ENCODE assay signal across 23 cellular contexts in genomic region chr17:72760368-72760767, GRCh38.
DNase-seq lines count a peak whose midpoint lies in the region; ATAC-seq, FAIRE-seq and TF ChIP-seq lines count a peak whose summit lies in the region.
"Had no signal": no experiment of that assay in that cellular context is flagged by ENCODE, and none has a peak within 500 bp of the region (broad histone marks: within the 10 kb centered on the region; RNA-seq: fewer than 3 reads in every experiment).

No MANE protein-coding gene starts in this region.

- in situ Hi-C loops in K562 (cut with MboI), result no loop called here

- peak; percentile 75 for ATAC-seq in K562
- ATAC-seq in Right ventricle myocardium superior (ENCODE audit: poor library complexity), result no peak
- ATAC-seq: CD8-positive, alpha-beta T cell; GM12878; GM23338; HCT116 had no signal

- no peaks in the 10 kb centered on the region for H3K9me1 ChIP-seq in K562 (ENCODE audit: control insufficient read depth, insufficient read depth, low read length)

- FAIRE-seq in K562 (lab: Jason Lieb, UNC), result peak; percentile 32
- FAIRE-seq: A204.1, GM12878, GM19239 had no signal

- H3K9me3 ChIP-seq in K562 (replicated peaks; ENCODE audit: control insufficient read depth, insufficient read depth, low read depth, low read length), result no peaks in the 10 kb centered on the region
- H3K9me3 ChIP-seq in osteoblast (ENCODE audit: low read depth, low read length), result no peaks in the 10 kb centered on the region
- H3K9me3 ChIP-seq in tibial nerve, result peaks cover 0 to 5% (median 0%) of the 10 kb centered on the region in 4 donors

- TF ChIP-seq RAD21 in K562 (CRISPR knock-in tag; conservative IDR thresholded peaks at IDR 0.05 in 1 of 2, IDR thresholded peaks at IDR 0.05 in 1 of 2), result no peak

- no peak overlapping the region; the same call in 1 of the 2 replicates for H3K4me2 ChIP-seq in K562 (ENCODE audit: insufficient read depth, low read length)
- H3K4me2 ChIP-seq in osteoblast (ENCODE audit: insufficient read depth, low read length), result no peak overlapping the region
- H3K4me2 ChIP-seq: BLaER1, GM23338 had no signal

- H3K4me1 ChIP-seq in K562 (replicated peaks in 1 of 2; ENCODE audit: control insufficient read depth in 2 of 2, insufficient read depth in 2 of 2, low read length in 2 of 2) (peaks cover 8 to 21% of the 10 kb centered on the region in 2 experiments), osteoblast (ENCODE audit: insufficient read depth, low read length) (peaks cover 7% of the 10 kb centered on the region), tibial nerve (no peaks in the 10 kb centered on the region)
- H3K4me1 ChIP-seq: BLaER1, Caco-2 had no signal

- BruUV-seq in K562 (replicated peaks; lab: Mats Ljungman, UMichigan), result no TSS peak

- POLR2A ChIA-PET in K562 (lab: Yijun Ruan, JAX), result interaction anchor here (0.8 kb wide), 1 partner anchor 553 kb away, joined by 3 read pairs; no protein-coding TSS in a partner anchor

- H4K20me1 ChIP-seq in K562 (replicated peaks; ENCODE audit: control insufficient read depth, insufficient read depth, low read length) (no peaks in the 10 kb centered on the region), osteoblast (ENCODE audit: insufficient read depth, low read length) (no peaks in the 10 kb centered on the region)
- H4K20me1 ChIP-seq: BLaER1 had no signal

- WGBS in K562 (ENCODE audit: insufficient coverage, low coverage, missing lambda C conversion rate), result 34% methylated on average over 6 of the region's 6 CpGs
- 89 to 92% methylated on average over 6 of the region's 6 CpGs for WGBS in tibial nerve, 2 donors

- no peaks in the 10 kb centered on the region for H3K27me3 ChIP-seq in K562 (ENCODE audit: control insufficient read depth in 2 of 2, insufficient read depth in 2 of 2, low read length in 2 of 2)
- H3K27me3 ChIP-seq in osteoblast (ENCODE audit: insufficient read depth, low read length), result no peaks in the 10 kb centered on the region
- no peaks in the 10 kb centered on the region for H3K27me3 ChIP-seq in tibial nerve
- H3K27me3 ChIP-seq: BLaER1 had no signal

- no peak overlapping the region for H3K4me3 ChIP-seq in K562
- no peak overlapping the region for H3K4me3 ChIP-seq in osteoblast (ENCODE audit: insufficient read depth, low read length)
- no peak overlapping the region for H3K4me3 ChIP-seq in tibial nerve
- H3K4me3 ChIP-seq: BLaER1, GM12878, GM23338 had no signal

- no peak overlapping the region; the same call in 2 of the 3 replicates for H3K27ac ChIP-seq in K562 (ENCODE audit: extremely low read depth, low read depth, low read length)
- no peak overlapping the region for H3K27ac ChIP-seq in osteoblast (ENCODE audit: low read depth, low read length)
- no peak overlapping the region for H3K27ac ChIP-seq in tibial nerve
- H3K27ac ChIP-seq: 22Rv1, BLaER1, C4-2B had no signal

- DNase-seq in EH (ENCODE audit: low read depth), result peak; percentile 8
- DNase-seq in K562 (ENCODE audit: extremely low read depth in 1 of 4, low spot score in 3 of 4), result peak in 2 of 4 experiments; percentile 25 to 33
- DNase-seq in myocyte (ENCODE audit: low read depth), result peak; percentile 13
- DNase-seq in Right ventricle myocardium superior, result no peak
- DNase-seq in osteoblast (ENCODE audit: insufficient read length, low spot score, missing footprints), result no peak
- no peak for DNase-seq in tibial nerve (ENCODE audit: low spot score in 2 of 2)
- DNase-seq: Caco-2; CD4-positive, CD25-positive, alpha-beta regulatory T cell; CD8-positive, alpha-beta T cell; DMS153; DND-41; EL; GDM1; H9; HFFc6 had no signal

- H3K9ac ChIP-seq in K562 (ENCODE audit: insufficient read depth in 1 of 2, low read depth in 2 of 2, low read length in 2 of 2), result 0 out of 4 replicates have a peak overlapping the region, but pooled peaks of 1 of the 2 experiments have one; percentile 0
- H3K9ac ChIP-seq: BLaER1 had no signal

- TF ChIP-seq EP300 in K562 (IDR thresholded peaks at IDR 0.05; ENCODE audit: low read length), result no peak
- no peak for TF ChIP-seq EP300 in tibial nerve (IDR thresholded peaks at IDR 0.05)

- TF ChIP-seq CTCF in K562 (IDR thresholded peaks at IDR 0.05 in 2 of 3, conservative IDR thresholded peaks at IDR 0.05 in 1 of 3; ENCODE audit: insufficient read depth in 2 of 3, low read depth in 1 of 3, low read length in 3 of 3), result no peak
- no peak for TF ChIP-seq CTCF in osteoblast (IDR thresholded peaks at IDR 0.05; ENCODE audit: extremely low read depth, low read depth, low read length)
- TF ChIP-seq CTCF in tibial nerve (IDR thresholded peaks at IDR 0.05), result no peak

- H2AFZ ChIP-seq in K562 (ENCODE audit: low read depth, low read length) (no peak overlapping the region), osteoblast (ENCODE audit: low read length) (no peak overlapping the region)
- H2AFZ ChIP-seq: GM23338 had no signal

- CTCF ChIA-PET in K562 (lab: Yijun Ruan, JAX; ENCODE audit: low intra/inter-chr PET ratio), result no interaction called here

- H3K36me3 ChIP-seq in K562 (ENCODE audit: control insufficient read depth, insufficient read depth, low read length) (no peaks in the 10 kb centered on the region), osteoblast (ENCODE audit: insufficient read depth, low read length) (no peaks in the 10 kb centered on the region), tibial nerve (peaks cover 0 to 12% (median 0%) of the 10 kb centered on the region in 3 donors)

- intact Hi-C loops in K562 (cut with micrococcal nuclease) (no loop called here), Right ventricle myocardium superior (cut with DNase I) (no loop called here)

- TF ChIP-seq POLR2A in K562 (conservative IDR thresholded peaks at IDR 0.05), result no peak
- no peak for TF ChIP-seq POLR2A in tibial nerve (IDR thresholded peaks at IDR 0.05)

- H3K79me2 ChIP-seq in K562 (ENCODE audit: control insufficient read depth, insufficient read depth, low read length) (no peaks in the 10 kb centered on the region), osteoblast (ENCODE audit: insufficient read depth, low read length) (no peaks in the 10 kb centered on the region)

TF ChIP-seq in K562, 482 proteins besides CTCF, POLR2A, EP300 and RAD21 (continues in another document):
- TF ChIP-seq CXXC5 (CRISPR knock-in tag; IDR thresholded peaks at IDR 0.05) (no peak), ZMIZ1 (IDR thresholded peaks at IDR 0.05; ENCODE audit: low read depth in 2 of 2, low read length in 2 of 2) (no peak), XRCC3 (IDR thresholded peaks at IDR 0.05) (no peak), NFE2 (IDR thresholded peaks at IDR 0.05; ENCODE audit: low read depth) (peak; percentile 76), EGR1 (conservative IDR thresholded peaks at IDR 0.05) (peak; percentile 70), RNF219 (CRISPR knock-in tag; IDR thresholded peaks at IDR 0.05) (no peak), MNT (conservative IDR thresholded peaks at IDR 0.05) (no peak)

Comparison
In these comparisons a context has a peak if more than half of its experiments do, and no peak if none do; other contexts are left out.
1. DNase-seq: peak in EH (single experiment) and myocyte (single experiment); none in Right ventricle myocardium superior (single experiment), osteoblast (single experiment) and tibial nerve (0 of 2).